Comparison of ENCODE assay signal across 14 cellular contexts in genomic region chr3:79236488-79236887, GRCh38.
"Had no signal": no experiment of that assay in that cellular context is flagged by ENCODE, and none has a peak within 500 bp of the region (broad histone marks: within the 10 kb centered on the region; RNA-seq: fewer than 3 reads in every experiment).

No MANE protein-coding gene starts in this region.

- H2AFZ ChIP-seq: hepatocyte had no signal

- H3K4me3 ChIP-seq: esophagus squamous epithelium, hepatocyte, psoas muscle, right lobe of liver had no signal

- H3K27ac ChIP-seq: esophagus squamous epithelium, hepatocyte, psoas muscle, right lobe of liver had no signal

- DNase-seq: esophagus squamous epithelium; foreskin fibroblast; kidney glomerular epithelial cell; mesendoderm; naive thymus-derived CD4-positive, alpha-beta T cell; nephron progenitor cell; psoas muscle; retina; right lobe of liver; small intestine; stimulated activated CD4-positive, alpha-beta T cell treated with anti-CD3 and anti-CD28 coated beads, Interleukin-12 subunit alpha, Interleukin-12 subunit beta, amount 100 ng/mL, for 4 hours; stimulated activated naive CD4-positive, alpha-beta T cell; trophoblast cell had no signal

- H3K36me3 ChIP-seq: esophagus squamous epithelium, right lobe of liver had no signal

- H3K9me3 ChIP-seq: esophagus squamous epithelium, right lobe of liver had no signal

- H3K27me3 ChIP-seq: esophagus squamous epithelium, hepatocyte, right lobe of liver had no signal

- ATAC-seq: naive thymus-derived CD4-positive, alpha-beta T cell; psoas muscle; right lobe of liver had no signal

- H3K4me2 ChIP-seq: hepatocyte had no signal

- H3K4me1 ChIP-seq: esophagus squamous epithelium, psoas muscle, right lobe of liver had no signal

- H3K79me2 ChIP-seq: hepatocyte had no signal
